ENCODE assay signal across 11 cellular contexts in the genomic region with DNA sequence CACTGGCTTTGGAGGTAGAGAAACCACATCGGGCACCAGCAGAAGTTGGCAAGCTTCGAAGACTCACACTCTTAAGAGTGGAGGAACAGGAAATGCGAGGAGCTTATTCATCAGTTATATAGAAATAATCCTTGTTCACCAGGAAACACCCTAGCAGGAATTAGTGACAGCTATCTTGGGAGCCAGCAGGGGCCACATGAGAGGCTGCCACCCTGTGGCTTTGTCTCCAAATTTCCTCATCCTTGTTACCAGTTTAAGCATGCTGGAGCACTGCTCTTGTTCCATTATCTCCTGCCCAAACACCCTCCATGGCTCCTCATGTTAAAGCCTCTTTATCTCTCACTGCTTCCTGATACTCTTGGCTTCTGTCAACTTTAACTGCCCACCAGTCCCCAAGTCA.
DNase-seq lines count a peak whose midpoint lies in the region; ATAC-seq and TF ChIP-seq lines count a peak whose summit lies in the region.
"Had no signal": no experiment of that assay in that cellular context is flagged by ENCODE, and none has a peak within 500 bp of the region (broad histone marks: within the 10 kb centered on the region; RNA-seq: fewer than 3 reads in every experiment).

No MANE protein-coding gene starts in this region.

- H3K36me3 ChIP-seq in HEK293 (ENCODE audit: control insufficient read depth in 2 of 2, insufficient read depth in 1 of 2, low read length in 2 of 2) = no peaks in the 10 kb centered on the region
- H3K36me3 ChIP-seq in esophagus (ENCODE audit: control insufficient read depth in 2 of 2, insufficient read depth in 2 of 2, low read length in 1 of 2) = no peaks in the 10 kb centered on the region
- H3K36me3 ChIP-seq: adrenal gland had no signal

- no peak overlapping the region for H3K4me3 Mint-ChIP-seq in activated CD8-positive, alpha-beta memory T cell treated with anti-CD3 and anti-CD28 coated beads, Interleukin-2, amount 10 ng/mL, durations not matched to agents 7 days and 5 days

- WGBS in esophagus, 2 donors = 39 to 42% methylated on average over 3 of the region's 3 CpGs

- H3K9me3 ChIP-seq in HEK293 (ENCODE audit: control insufficient read depth, insufficient read depth, low read depth, low read length) (no peaks in the 10 kb centered on the region), esophagus (ENCODE audit: control insufficient read depth in 2 of 2, insufficient read depth in 1 of 2, low read depth in 1 of 2, low read length in 1 of 2) (no peaks in the 10 kb centered on the region)
- H3K9me3 ChIP-seq: adrenal gland had no signal

- H3K27ac Mint-ChIP-seq in activated CD8-positive, alpha-beta memory T cell treated with anti-CD3 and anti-CD28 coated beads, Interleukin-2, amount 10 ng/mL, durations not matched to agents 7 days and 5 days = no peak overlapping the region

- no peaks in the 10 kb centered on the region for H3K4me1 ChIP-seq in HEK293 (ENCODE audit: control insufficient read depth, insufficient read depth, low read length)
- peaks cover 0 to 11% of the 10 kb centered on the region in 2 donors for H3K4me1 ChIP-seq in esophagus (ENCODE audit: control insufficient read depth in 2 of 2, insufficient read depth in 2 of 2, low read length in 1 of 2)

- H3K9me3 Mint-ChIP-seq in activated CD8-positive, alpha-beta memory T cell treated with anti-CD3 and anti-CD28 coated beads, Interleukin-2, amount 10 ng/mL, durations not matched to agents 7 days and 5 days (ENCODE audit: low read depth) = no peaks in the 10 kb centered on the region

- DNase-seq in OCI-M2 (lab: John Stamatoyannopoulos, UW; ENCODE audit: unreplicated experiment) = peak; percentile 66
- DNase-seq in sciatic nerve (ENCODE audit: low spot score) = no peak
- no peak for DNase-seq in activated CD8-positive, alpha-beta memory T cell treated with anti-CD3 and anti-CD28 coated beads, Interleukin-2, amount 10 ng/mL, durations not matched to agents 7 days and 5 days
- DNase-seq in NCI-H146 (lab: John Stamatoyannopoulos, UW) = no peak
- DNase-seq in HK-2 (ENCODE audit: unreplicated experiment) = no peak
- no peak for DNase-seq in activated naive CD4-positive, alpha-beta T cell treated with Interleukin-2 at 50 U/mL for 16 hours
- DNase-seq: glutamatergic neuron, T-helper 1 cell had no signal

- H3K27ac ChIP-seq in HEK293 (ENCODE audit: extremely low read depth, low read depth, low read length) = no peak overlapping the region
- H3K27ac ChIP-seq in esophagus (ENCODE audit: low read depth in 2 of 2, low read length in 1 of 2) = peak overlapping the region; percentile 79 to 87
- H3K27ac ChIP-seq: adrenal gland had no signal

- TF ChIP-seq CTCF in HEK293 (tag by site-specific recombination; IDR thresholded peaks at IDR 0.05) = no peak

- CTCF ChIA-PET in HEK293 (lab: Yijun Ruan, JAX) = interaction anchor here (0.5 to 5.4 kb wide), 9 partner anchors 21 to 319 kb away, joined by 3 to 23 read pairs (median 3); no protein-coding TSS in a partner anchor
- CTCF ChIA-PET in activated CD8-positive, alpha-beta memory T cell treated with anti-CD3 and anti-CD28 coated beads, Interleukin-2, amount 10 ng/mL, durations not matched to agents 7 days and 5 days (lab: Charles Lee) = no interaction called here

- H3K36me3 Mint-ChIP-seq in activated CD8-positive, alpha-beta memory T cell treated with anti-CD3 and anti-CD28 coated beads, Interleukin-2, amount 10 ng/mL, durations not matched to agents 7 days and 5 days = no peaks in the 10 kb centered on the region

- peak; percentile 45 for ATAC-seq in sciatic nerve
- no peak for ATAC-seq in activated CD8-positive, alpha-beta memory T cell treated with anti-CD3 and anti-CD28 coated beads, Interleukin-2, amount 10 ng/mL, durations not matched to agents 7 days and 5 days

- H3K27me3 Mint-ChIP-seq in activated CD8-positive, alpha-beta memory T cell treated with anti-CD3 and anti-CD28 coated beads, Interleukin-2, amount 10 ng/mL, durations not matched to agents 7 days and 5 days = peaks cover 9% of the 10 kb centered on the region

- H3K27me3 ChIP-seq in esophagus (ENCODE audit: control insufficient read depth in 1 of 2, insufficient read depth in 2 of 2, low read length in 2 of 2) = no peaks in the 10 kb centered on the region
- H3K27me3 ChIP-seq: adrenal gland had no signal

- POLR2A ChIA-PET in HEK293 (lab: Yijun Ruan, JAX) = no interaction called here

- H3K4me3 ChIP-seq in HEK293 (ENCODE audit: low read depth, low read length) = no peak overlapping the region
- H3K4me3 ChIP-seq in esophagus (ENCODE audit: low read depth in 1 of 2, low read length in 2 of 2) = no peak overlapping the region
- H3K4me3 ChIP-seq: adrenal gland had no signal

- intact Hi-C loops in sciatic nerve (cut with DNase I) = no loop called here

- H3K4me1 Mint-ChIP-seq in activated CD8-positive, alpha-beta memory T cell treated with anti-CD3 and anti-CD28 coated beads, Interleukin-2, amount 10 ng/mL, durations not matched to agents 7 days and 5 days = no peaks in the 10 kb centered on the region

TF ChIP-seq in HEK293, 187 proteins besides CTCF, POLR2A, EP300 and RAD21:
- no peak for TF ChIP-seq ZNF175 (tag by site-specific recombination; IDR thresholded peaks at IDR 0.05)
- TF ChIP-seq ZIC2 (tag by site-specific recombination; IDR thresholded peaks at IDR 0.05) = peak; percentile 28; the same call in 1 of the 2 replicates
- TF ChIP-seq ZNF239 (tag by site-specific recombination; IDR thresholded peaks at IDR 0.05) = no peak
- no peak for TF ChIP-seq ZNF2 (tag by site-specific recombination; IDR thresholded peaks at IDR 0.05)
- no peak for TF ChIP-seq ZNF311 (tag by site-specific recombination; IDR thresholded peaks at IDR 0.05; ENCODE audit: borderline replicate concordance)
TF ChIP-seq in HEK293: peak in this region for 1.
